In the genomic region with DNA sequence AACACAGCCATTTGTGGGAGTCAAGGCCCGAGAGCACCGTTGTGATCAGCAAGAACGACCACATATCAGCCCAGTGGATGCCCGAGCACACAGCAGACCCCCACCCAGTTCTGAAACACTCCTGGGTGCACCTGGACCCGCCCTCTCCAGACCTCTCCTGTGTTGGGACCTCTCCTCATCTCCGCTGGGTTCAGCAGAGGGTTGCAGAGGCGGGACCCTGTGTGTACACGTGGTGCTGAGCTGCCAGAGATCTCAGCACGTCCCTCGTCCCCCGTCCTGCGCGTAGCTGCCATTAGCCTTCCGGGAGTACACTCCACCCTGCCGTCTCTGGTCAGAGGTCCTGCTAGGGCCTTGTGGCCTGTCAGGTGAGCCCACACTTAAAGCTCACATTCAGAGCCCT, we compare ENCODE assay signal across 15 cellular contexts.
"Had no signal": no experiment of that assay in that cellular context is flagged by ENCODE, and none has a peak within 500 bp of the region (broad histone marks: within the 10 kb centered on the region; RNA-seq: fewer than 3 reads in every experiment).

No MANE protein-coding gene starts in this region.

- H3K4me1 Mint-ChIP-seq: central memory CD8-positive, alpha-beta T cell; immature natural killer cell; T-cell had no signal

- H3K27ac Mint-ChIP-seq: activated T-cell treated with anti-CD3 and anti-CD28 coated beads, Interleukin-2, amount 50 U/mL, for 72 hours; dendritic cell treated with granulocyte-macrophage colony-stimulating factor and Interleukin-4, amounts not matched to agents 40 ng/mL and 50 ng/mL, for 4 days; immature natural killer cell; nephron; T-cell had no signal

- H3K4me3 Mint-ChIP-seq: activated T-cell treated with anti-CD3 and anti-CD28 coated beads, Interleukin-2, amount 50 U/mL, for 72 hours; central memory CD8-positive, alpha-beta T cell; dendritic cell treated with granulocyte-macrophage colony-stimulating factor and Interleukin-4, amounts not matched to agents 40 ng/mL and 50 ng/mL, for 4 days; effector memory CD8-positive, alpha-beta T cell; immature natural killer cell; nephron; T-cell had no signal

- DNase-seq: activated CD4-positive, alpha-beta T cell treated with anti-CD3 and anti-CD28 coated beads for 1 hour; activated CD4-positive, alpha-beta T cell treated with anti-CD3 and anti-CD28 coated beads, Interleukin-2, amount 50 U/mL, for 48 hours; activated gamma-delta T cell treated with Interleukin-2 at 50 U/mL for 16 hours; activated T-cell treated with anti-CD3 and anti-CD28 coated beads, Interleukin-2, amount 50 U/mL, for 72 hours; effector memory CD8-positive, alpha-beta T cell; immature natural killer cell; mesenchymal stem cell; T-cell; T1000; upper lobe of left lung had no signal

- H3K4me3 ChIP-seq: ovary, skin epidermis, upper lobe of left lung had no signal

- H3K9me3 Mint-ChIP-seq: activated T-cell treated with anti-CD3 and anti-CD28 coated beads, Interleukin-2, amount 50 U/mL, for 72 hours; central memory CD8-positive, alpha-beta T cell; dendritic cell treated with granulocyte-macrophage colony-stimulating factor and Interleukin-4, amounts not matched to agents 40 ng/mL and 50 ng/mL, for 4 days; effector memory CD8-positive, alpha-beta T cell; immature natural killer cell; nephron; T-cell had no signal

- H3K27me3 Mint-ChIP-seq: central memory CD8-positive, alpha-beta T cell; dendritic cell treated with granulocyte-macrophage colony-stimulating factor and Interleukin-4, amounts not matched to agents 40 ng/mL and 50 ng/mL, for 4 days; effector memory CD8-positive, alpha-beta T cell; T-cell had no signal

- ATAC-seq: activated T-cell treated with anti-CD3 and anti-CD28 coated beads, Interleukin-2, amount 50 U/mL, for 72 hours; effector memory CD8-positive, alpha-beta T cell; T-cell had no signal

- H3K36me3 ChIP-seq: ovary had no signal

- H3K27ac ChIP-seq: skin epidermis had no signal

- H3K9me3 ChIP-seq: ovary, upper lobe of left lung had no signal

- H3K27me3 ChIP-seq: ovary, upper lobe of left lung had no signal
